16 cellular contexts compared by ENCODE assay signal in the genomic region with DNA sequence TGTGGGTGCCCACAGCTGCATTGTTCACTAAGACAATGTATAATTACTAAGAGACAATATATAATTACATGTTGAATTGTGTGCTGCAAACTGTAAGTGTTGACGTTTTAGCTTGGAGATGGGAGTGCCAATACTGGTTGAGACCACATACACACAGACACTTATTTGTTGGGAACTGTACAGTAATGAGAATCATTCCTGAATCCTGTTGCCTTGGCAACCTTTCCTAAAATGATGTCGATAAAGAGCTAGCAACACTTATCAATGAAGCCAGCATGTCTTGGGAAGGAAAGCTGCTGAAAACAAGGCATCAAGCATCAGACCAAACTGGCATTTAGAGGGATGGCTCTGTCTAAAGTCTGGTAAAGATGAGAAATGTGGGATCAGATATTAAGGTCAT. TPM values are rescaled to one million over a fixed set of nuclear protein-coding genes. Genes with fewer than 3 reads are reported as not detected.
DNase-seq lines count a peak whose midpoint lies in the region; ATAC-seq and TF ChIP-seq lines count a peak whose summit lies in the region.
"Had no signal": no experiment of that assay in that cellular context is flagged by ENCODE, and none has a peak within 500 bp of the region (broad histone marks: within the 10 kb centered on the region; RNA-seq: fewer than 3 reads in every experiment).

No MANE protein-coding gene starts in this region.

- no peaks in the 10 kb centered on the region for H3K36me3 Mint-ChIP-seq in brain
- H3K36me3 Mint-ChIP-seq: CD4-positive, CD25-positive, alpha-beta regulatory T cell; CD8-positive, alpha-beta memory T cell had no signal

- H3K9me3 Mint-ChIP-seq in brain = peaks cover 0 to 4% (median 0%) of the 10 kb centered on the region in 5 experiments
- H3K9me3 Mint-ChIP-seq: CD8-positive, alpha-beta memory T cell; H9 had no signal

- peak overlapping the region; percentile 9 to 89 (median 46) for H3K27ac Mint-ChIP-seq in brain
- H3K27ac Mint-ChIP-seq: CD4-positive, CD25-positive, alpha-beta regulatory T cell; CD8-positive, alpha-beta memory T cell; H9 had no signal

- H3K27me3 Mint-ChIP-seq in brain = peaks cover 8% of the 10 kb centered on the region

- no peak for TF ChIP-seq CTCF in brain (conservative IDR thresholded peaks at IDR 0.05)

- peak overlapping the region in 1 of 5 experiments; percentile 5 for H3K4me3 Mint-ChIP-seq in brain
- H3K4me3 Mint-ChIP-seq: CD4-positive, CD25-positive, alpha-beta regulatory T cell; CD8-positive, alpha-beta memory T cell; H9 had no signal

- DNase-seq in Ammon's horn (ENCODE audit: low spot score) (peak; percentile 25), NCI-H1417 (lab: John Stamatoyannopoulos, UW) (peak in 2 of 3 experiments; percentile 33 to 79), NCI-H69 (lab: John Stamatoyannopoulos, UW) (peak; percentile 66), SK-N-DZ (ENCODE audit: low spot score) (no peak), globus pallidus (ENCODE audit: low spot score) (no peak)
- DNase-seq: BE2C; C1 segment of cervical spinal cord; CD4-positive, CD25-positive, alpha-beta regulatory T cell; CD8-positive, alpha-beta memory T cell; DMS153; DMS79; GDM1; H9; IMR-90 had no signal

- H3K4me1 Mint-ChIP-seq in brain = peaks cover 64% of the 10 kb centered on the region
- H3K4me1 Mint-ChIP-seq: CD8-positive, alpha-beta memory T cell had no signal

- no peak for ATAC-seq in SK-N-SH treated with all-trans-retinoic acid at 6 μM for 48 hours

TF ChIP-seq in SK-N-SH treated with all-trans-retinoic acid at 6 μM for 48 hours, 23 proteins besides CTCF, POLR2A, EP300 and RAD21:
- TF ChIP-seq ZFP30 (CRISPR knock-in tag; IDR thresholded peaks at IDR 0.05) (no peak), ESRRG (CRISPR knock-in tag; IDR thresholded peaks at IDR 0.05) (no peak), TOX (CRISPR knock-in tag; IDR thresholded peaks at IDR 0.05; ENCODE audit: borderline replicate concordance) (no peak), CSDC2 (CRISPR knock-in tag; IDR thresholded peaks at IDR 0.05) (no peak), ZFP3 (CRISPR knock-in tag; IDR thresholded peaks at IDR 0.05) (no peak), ZNF70 (CRISPR knock-in tag; IDR thresholded peaks at IDR 0.05) (no peak)
- TF ChIP-seq, protein P1, sequence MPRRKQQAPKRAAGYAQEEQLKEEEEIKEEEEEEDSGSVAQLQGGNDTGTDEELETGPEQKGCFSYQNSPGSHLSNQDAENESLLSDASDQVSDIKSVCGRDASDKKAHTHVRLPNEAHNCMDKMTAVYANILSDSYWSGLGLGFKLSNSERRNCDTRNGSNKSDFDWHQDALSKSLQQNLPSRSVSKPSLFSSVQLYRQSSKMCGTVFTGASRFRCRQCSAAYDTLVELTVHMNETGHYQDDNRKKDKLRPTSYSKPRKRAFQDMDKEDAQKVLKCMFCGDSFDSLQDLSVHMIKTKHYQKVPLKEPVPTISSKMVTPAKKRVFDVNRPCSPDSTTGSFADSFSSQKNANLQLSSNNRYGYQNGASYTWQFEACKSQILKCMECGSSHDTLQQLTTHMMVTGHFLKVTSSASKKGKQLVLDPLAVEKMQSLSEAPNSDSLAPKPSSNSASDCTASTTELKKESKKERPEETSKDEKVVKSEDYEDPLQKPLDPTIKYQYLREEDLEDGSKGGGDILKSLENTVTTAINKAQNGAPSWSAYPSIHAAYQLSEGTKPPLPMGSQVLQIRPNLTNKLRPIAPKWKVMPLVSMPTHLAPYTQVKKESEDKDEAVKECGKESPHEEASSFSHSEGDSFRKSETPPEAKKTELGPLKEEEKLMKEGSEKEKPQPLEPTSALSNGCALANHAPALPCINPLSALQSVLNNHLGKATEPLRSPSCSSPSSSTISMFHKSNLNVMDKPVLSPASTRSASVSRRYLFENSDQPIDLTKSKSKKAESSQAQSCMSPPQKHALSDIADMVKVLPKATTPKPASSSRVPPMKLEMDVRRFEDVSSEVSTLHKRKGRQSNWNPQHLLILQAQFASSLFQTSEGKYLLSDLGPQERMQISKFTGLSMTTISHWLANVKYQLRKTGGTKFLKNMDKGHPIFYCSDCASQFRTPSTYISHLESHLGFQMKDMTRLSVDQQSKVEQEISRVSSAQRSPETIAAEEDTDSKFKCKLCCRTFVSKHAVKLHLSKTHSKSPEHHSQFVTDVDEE (CRISPR knock-in tag; IDR thresholded peaks at IDR 0.05) = no peak
- TF ChIP-seq, protein P2, sequence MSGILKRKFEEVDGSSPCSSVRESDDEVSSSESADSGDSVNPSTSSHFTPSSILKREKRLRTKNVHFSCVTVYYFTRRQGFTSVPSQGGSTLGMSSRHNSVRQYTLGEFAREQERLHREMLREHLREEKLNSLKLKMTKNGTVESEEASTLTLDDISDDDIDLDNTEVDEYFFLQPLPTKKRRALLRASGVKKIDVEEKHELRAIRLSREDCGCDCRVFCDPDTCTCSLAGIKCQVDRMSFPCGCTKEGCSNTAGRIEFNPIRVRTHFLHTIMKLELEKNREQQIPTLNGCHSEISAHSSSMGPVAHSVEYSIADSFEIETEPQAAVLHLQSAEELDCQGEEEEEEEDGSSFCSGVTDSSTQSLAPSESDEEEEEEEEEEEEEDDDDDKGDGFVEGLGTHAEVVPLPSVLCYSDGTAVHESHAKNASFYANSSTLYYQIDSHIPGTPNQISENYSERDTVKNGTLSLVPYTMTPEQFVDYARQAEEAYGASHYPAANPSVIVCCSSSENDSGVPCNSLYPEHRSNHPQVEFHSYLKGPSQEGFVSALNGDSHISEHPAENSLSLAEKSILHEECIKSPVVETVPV (CRISPR knock-in tag; IDR thresholded peaks at IDR 0.05) = no peak

RNA-seq across cellular contexts. Expression of gene PCDH8, which starts 51.3 kb away (rescaled TPM):
- polyA plus RNA-seq in brain (ENCODE audit: insufficient read depth, low read depth, low replicate concordance) = 9.4 TPM
- polyA plus RNA-seq in SK-N-DZ (2014; cell fraction: cytosol; rRNA removed) = not detected in 2 replicates
- not detected in 2 replicates for polyA plus RNA-seq in SK-N-DZ (2014; cell fraction: nucleus; rRNA removed)
- polyA plus RNA-seq: CD4-positive, CD25-positive, alpha-beta regulatory T cell; CD8-positive, alpha-beta memory T cell; IMR-90 had no signal

RNA-seq across cellular contexts. Expression of gene CNMD, which starts 57.6 kb away (rescaled TPM):
- 0.63 TPM for polyA plus RNA-seq in brain (ENCODE audit: insufficient read depth, low read depth, low replicate concordance)
- polyA plus RNA-seq in SK-N-DZ (2014; cell fraction: cytosol; rRNA removed) = not detected in 2 replicates
- polyA plus RNA-seq in SK-N-DZ (2014; cell fraction: nucleus; rRNA removed) = not detected in 2 replicates
- polyA plus RNA-seq: CD8-positive, alpha-beta memory T cell; IMR-90 had no signal

Comparison
In these comparisons a context has a peak if more than half of its experiments do, and no peak if none do; other contexts are left out.
1. DNase-seq: peak in Ammon's horn (single experiment), NCI-H1417 (2 of 3) and NCI-H69 (single experiment); none in SK-N-DZ (single experiment) and globus pallidus (single experiment).